Comparison of ENCODE assay signal across 14 cellular contexts in genomic region chr4:112889199-112889598, GRCh38.
DNase-seq lines count a peak whose midpoint lies in the region; ATAC-seq and TF ChIP-seq lines count a peak whose summit lies in the region.
"Had no signal": no experiment of that assay in that cellular context is flagged by ENCODE, and none has a peak within 500 bp of the region (broad histone marks: within the 10 kb centered on the region; RNA-seq: fewer than 3 reads in every experiment).

No MANE protein-coding gene starts in this region.

- TF ChIP-seq CTCF in fibroblast of lung (conservative IDR thresholded peaks at IDR 0.05 in 1 of 2, IDR thresholded peaks at IDR 0.05 in 1 of 2; ENCODE audit: low read depth in 1 of 2, low read length in 2 of 2) (no peak), gastrocnemius medialis (IDR thresholded peaks at IDR 0.05 in 4 of 5, conservative IDR thresholded peaks at IDR 0.05 in 1 of 5) (no peak)

- no peak overlapping the region for H3K27ac Mint-ChIP-seq in stimulated activated effector memory CD8-positive, alpha-beta T cell treated with anti-CD3 and anti-CD28 coated beads, Interleukin-12 subunit alpha, Interleukin-12 subunit beta, amount 100 ng/mL, for 72 hours

- no peaks in the 10 kb centered on the region for H4K20me1 ChIP-seq in fibroblast of lung (ENCODE audit: control insufficient read depth, extremely low read depth, insufficient read depth, low read length)

- intact Hi-C loops in gastrocnemius medialis (cut with DNase I; ENCODE audit: low total_unique reads) = no loop called here

- no peaks in the 10 kb centered on the region for H3K36me3 Mint-ChIP-seq in stimulated activated effector memory CD8-positive, alpha-beta T cell treated with anti-CD3 and anti-CD28 coated beads, Interleukin-12 subunit alpha, Interleukin-12 subunit beta, amount 100 ng/mL, for 72 hours

- H2AFZ ChIP-seq in fibroblast of lung (ENCODE audit: low read length) = no peak overlapping the region

- H3K36me3 ChIP-seq in fibroblast of lung (ENCODE audit: control insufficient read depth, insufficient read depth, low read length) (no peaks in the 10 kb centered on the region), gastrocnemius medialis (no peaks in the 10 kb centered on the region)
- H3K36me3 ChIP-seq: right atrium auricular region had no signal

- H3K4me1 ChIP-seq in fibroblast of lung (ENCODE audit: control insufficient read depth, extremely low read depth, insufficient read depth, low read length) (no peaks in the 10 kb centered on the region), gastrocnemius medialis (peaks cover 0 to 10% of the 10 kb centered on the region in 2 donors)
- H3K4me1 ChIP-seq: right atrium auricular region had no signal

- H3K27ac ChIP-seq in fibroblast of lung (ENCODE audit: insufficient read depth, low read length) (no peak overlapping the region), gastrocnemius medialis (peak overlapping the region; percentile 10 to 34 (median 26))

- in situ Hi-C loops in gastrocnemius medialis (cut with MboI; ENCODE audit: low sequenced_read_pairs in 4 of 4) = no loop called here

- H3K4me3 ChIP-seq in fibroblast of lung (replicated peaks in 1 of 4; ENCODE audit: control extremely low read depth in 1 of 4, insufficient read depth in 1 of 4, low read depth in 3 of 4, low read length in 4 of 4) (peak overlapping the region in 1 of 4 experiments; percentile 20), gastrocnemius medialis (no peak overlapping the region)

- DNase-seq in fibroblast of lung (ENCODE audit: low read depth in 2 of 2) (no peak), gastrocnemius medialis (no peak), SIG-M5 (lab: John Stamatoyannopoulos, UW) (no peak)
- no peak for DNase-seq in stimulated activated effector memory CD8-positive, alpha-beta T cell treated with anti-CD3 and anti-CD28 coated beads, Interleukin-12 subunit alpha, Interleukin-12 subunit beta, amount 100 ng/mL, for 72 hours (ENCODE audit: low spot score in 2 of 2)
- DNase-seq: activated naive CD4-positive, alpha-beta T cell; AML-193; endodermal cell; NCI-H526 treated with DMSO at 0.1 percent for 48 hours; stimulated activated CD4-positive, alpha-beta T cell treated with anti-CD3 and anti-CD28 coated beads, Interleukin-4, amount 100 ng/mL, for 4 hours had no signal

- H3K9ac ChIP-seq in fibroblast of lung (ENCODE audit: insufficient read depth, low read length) = no peak overlapping the region

- H3K9me3 ChIP-seq in fibroblast of lung (ENCODE audit: control insufficient read depth, insufficient read depth, low read depth, low read length) (no peaks in the 10 kb centered on the region), gastrocnemius medialis (no peaks in the 10 kb centered on the region)
- H3K9me3 ChIP-seq: right atrium auricular region had no signal

- ATAC-seq in GM18511 (IDR thresholded peaks at IDR 0.05; ENCODE audit: unreplicated experiment) (peak; percentile 41), HG03565 (IDR thresholded peaks at IDR 0.05; ENCODE audit: unreplicated experiment) (peak; percentile 35), gastrocnemius medialis (no peak), GM19328 (IDR thresholded peaks at IDR 0.05; ENCODE audit: unreplicated experiment) (no peak), GM19455 (IDR thresholded peaks at IDR 0.05; ENCODE audit: unreplicated experiment) (no peak)
- ATAC-seq in stimulated activated effector memory CD8-positive, alpha-beta T cell treated with anti-CD3 and anti-CD28 coated beads, Interleukin-12 subunit alpha, Interleukin-12 subunit beta, amount 100 ng/mL, for 72 hours = no peak

- H3K9me3 Mint-ChIP-seq in stimulated activated effector memory CD8-positive, alpha-beta T cell treated with anti-CD3 and anti-CD28 coated beads, Interleukin-12 subunit alpha, Interleukin-12 subunit beta, amount 100 ng/mL, for 72 hours = no peaks in the 10 kb centered on the region
- H3K9me3 Mint-ChIP-seq: endodermal cell had no signal

- H3K4me2 ChIP-seq in fibroblast of lung (ENCODE audit: extremely low read depth, insufficient read depth, low read length) = peak overlapping the region; percentile 53

- no peaks in the 10 kb centered on the region for H3K79me2 ChIP-seq in fibroblast of lung (ENCODE audit: control insufficient read depth, insufficient read depth, low read length)

- TF ChIP-seq POLR2A in gastrocnemius medialis (IDR thresholded peaks at IDR 0.05) = no peak

- H3K4me3 Mint-ChIP-seq in stimulated activated effector memory CD8-positive, alpha-beta T cell treated with anti-CD3 and anti-CD28 coated beads, Interleukin-12 subunit alpha, Interleukin-12 subunit beta, amount 100 ng/mL, for 72 hours = no peak overlapping the region
- H3K4me3 Mint-ChIP-seq: endodermal cell had no signal

- H3K4me1 Mint-ChIP-seq in stimulated activated effector memory CD8-positive, alpha-beta T cell treated with anti-CD3 and anti-CD28 coated beads, Interleukin-12 subunit alpha, Interleukin-12 subunit beta, amount 100 ng/mL, for 72 hours = no peaks in the 10 kb centered on the region

- H3K27me3 ChIP-seq in fibroblast of lung (ENCODE audit: control insufficient read depth, insufficient read depth, low read length) (no peaks in the 10 kb centered on the region), gastrocnemius medialis (no peaks in the 10 kb centered on the region)
- H3K27me3 ChIP-seq: right atrium auricular region had no signal

Comparison
In these comparisons a context has a peak if more than half of its experiments do, and no peak if none do; other contexts are left out.
1. ATAC-seq: peak in GM18511 (single experiment) and HG03565 (single experiment); none in gastrocnemius medialis (0 of 2), GM19328 (single experiment), GM19455 (single experiment) and stimulated activated effector memory CD8-positive, alpha-beta T cell treated with anti-CD3 and anti-CD28 coated beads, Interleukin-12 subunit alpha, Interleukin-12 subunit beta, amount 100 ng/mL, for 72 hours (single experiment).